In genomic region chr1:186987065-186987464, GRCh38 we compare ENCODE assay signal across 33 cellular contexts.
"Had no signal": no experiment of that assay in that cellular context is flagged by ENCODE, and none has a peak within 500 bp of the region (broad histone marks: within the 10 kb centered on the region; RNA-seq: fewer than 3 reads in every experiment).

No MANE protein-coding gene starts in this region.

- H3K4me3 ChIP-seq: adrenal gland, body of pancreas, esophagus muscularis mucosa, gastrocnemius medialis, heart left ventricle had no signal

- H3K27ac Mint-ChIP-seq: activated CD4-positive, alpha-beta memory T cell treated with anti-CD3 and anti-CD28 coated beads for 36 hours; activated CD4-positive, alpha-beta T cell treated with anti-CD3 and anti-CD28 coated beads for 36 hours; activated CD4-positive, alpha-beta T cell treated with anti-CD3 and anti-CD28 coated beads, Interleukin-2, amount 10 ng/mL, durations not matched to agents 24 days and 14 days; activated CD8-positive, alpha-beta memory T cell treated with anti-CD3 and anti-CD28 coated beads, Interleukin-2, amount 10 ng/mL, durations not matched to agents 7 days and 5 days; activated CD8-positive, alpha-beta T cell treated with anti-CD3 and anti-CD28 coated beads, Interleukin-2, amount 10 ng/mL, durations not matched to agents 7 days and 5 days; activated naive CD4-positive, alpha-beta T cell treated with anti-CD3 and anti-CD28 coated beads, Interleukin-2, amount 50 U/mL, for 24 hours; activated naive CD8-positive, alpha-beta T cell treated with anti-CD3 and anti-CD28 coated beads for 36 hours; activated naive CD8-positive, alpha-beta T cell treated with anti-CD3 and anti-CD28 coated beads, Interleukin-2, amount 50 U/mL, for 24 hours; activated T-helper 1 cell treated with anti-CD3 and anti-CD28 coated beads, Interleukin-12 subunit alpha, Interleukin-12 subunit beta, Interleukin-2, Interleukin-4 antibody, amounts not matched to agents 30 ng/mL and 10 ng/mL and 1 ng/mL, durations not matched to agents 14 hours and 24 hours and 36 hours; activated T-helper 2 cell treated with anti-CD3 and anti-CD28 coated beads, Interferon-gamma antibody, Interleukin-2, Interleukin-4, amounts not matched to agents 10 μg/mL and 5 μg/mL and 100 μg/mL, durations not matched to agents 14 hours and 24 hours and 36 hours; effector memory CD8-positive, alpha-beta T cell had no signal

- H3K4me3 Mint-ChIP-seq: activated CD4-positive, alpha-beta memory T cell treated with anti-CD3 and anti-CD28 coated beads for 36 hours; activated CD4-positive, alpha-beta T cell treated with anti-CD3 and anti-CD28 coated beads for 36 hours; activated CD4-positive, alpha-beta T cell treated with anti-CD3 and anti-CD28 coated beads, Interleukin-2, amount 10 ng/mL, durations not matched to agents 24 days and 14 days; activated CD8-positive, alpha-beta memory T cell treated with anti-CD3 and anti-CD28 coated beads, Interleukin-2, amount 10 ng/mL, durations not matched to agents 7 days and 5 days; activated CD8-positive, alpha-beta T cell treated with anti-CD3 and anti-CD28 coated beads, Interleukin-2, amount 10 ng/mL, durations not matched to agents 7 days and 5 days; activated naive CD4-positive, alpha-beta T cell treated with anti-CD3 and anti-CD28 coated beads, Interleukin-2, amount 50 U/mL, for 24 hours; activated naive CD8-positive, alpha-beta T cell treated with anti-CD3 and anti-CD28 coated beads for 36 hours; activated naive CD8-positive, alpha-beta T cell treated with anti-CD3 and anti-CD28 coated beads, Interleukin-2, amount 50 U/mL, for 24 hours; activated T-helper 1 cell treated with anti-CD3 and anti-CD28 coated beads, Interleukin-12 subunit alpha, Interleukin-12 subunit beta, Interleukin-2, Interleukin-4 antibody, amounts not matched to agents 30 ng/mL and 10 ng/mL and 1 ng/mL, durations not matched to agents 14 hours and 24 hours and 36 hours; effector memory CD8-positive, alpha-beta T cell had no signal

- ATAC-seq: activated CD4-positive, alpha-beta T cell treated with anti-CD3 and anti-CD28 coated beads for 36 hours; activated CD8-positive, alpha-beta memory T cell treated with anti-CD3 and anti-CD28 coated beads, Interleukin-2, amount 10 ng/mL, durations not matched to agents 7 days and 5 days; activated CD8-positive, alpha-beta T cell treated with anti-CD3 and anti-CD28 coated beads, Interleukin-2, amount 10 ng/mL, durations not matched to agents 7 days and 5 days; activated naive CD8-positive, alpha-beta T cell treated with anti-CD3 and anti-CD28 coated beads, Interleukin-2, amount 50 U/mL, for 24 hours; body of pancreas; effector memory CD8-positive, alpha-beta T cell; foreskin keratinocyte; gastrocnemius medialis; heart left ventricle had no signal

- H3K36me3 Mint-ChIP-seq: activated CD4-positive, alpha-beta memory T cell treated with anti-CD3 and anti-CD28 coated beads for 36 hours; activated CD8-positive, alpha-beta memory T cell treated with anti-CD3 and anti-CD28 coated beads, Interleukin-2, amount 10 ng/mL, durations not matched to agents 7 days and 5 days; activated naive CD4-positive, alpha-beta T cell treated with anti-CD3 and anti-CD28 coated beads, Interleukin-2, amount 50 U/mL, for 24 hours; activated naive CD8-positive, alpha-beta T cell treated with anti-CD3 and anti-CD28 coated beads for 36 hours had no signal

- H3K27ac ChIP-seq: adrenal gland, body of pancreas, esophagus muscularis mucosa, foreskin keratinocyte, gastrocnemius medialis, heart left ventricle had no signal

- H3K36me3 ChIP-seq: adrenal gland, esophagus muscularis mucosa, gastrocnemius medialis, heart left ventricle had no signal

- H3K9me3 ChIP-seq: adrenal gland, body of pancreas, esophagus muscularis mucosa, gastrocnemius medialis, heart left ventricle had no signal

- H3K4me1 ChIP-seq: adrenal gland, body of pancreas, esophagus muscularis mucosa, foreskin keratinocyte, gastrocnemius medialis had no signal

- H3K27me3 ChIP-seq: adrenal gland, body of pancreas, esophagus muscularis mucosa, foreskin keratinocyte, gastrocnemius medialis, heart left ventricle had no signal

- H3K9me3 Mint-ChIP-seq: activated CD4-positive, alpha-beta memory T cell treated with anti-CD3 and anti-CD28 coated beads for 36 hours; activated CD4-positive, alpha-beta T cell treated with anti-CD3 and anti-CD28 coated beads, Interleukin-2, amount 10 ng/mL, durations not matched to agents 24 days and 14 days; activated naive CD4-positive, alpha-beta T cell treated with anti-CD3 and anti-CD28 coated beads, Interleukin-2, amount 50 U/mL, for 24 hours; activated naive CD8-positive, alpha-beta T cell treated with anti-CD3 and anti-CD28 coated beads for 36 hours; activated naive CD8-positive, alpha-beta T cell treated with anti-CD3 and anti-CD28 coated beads, Interleukin-2, amount 50 U/mL, for 24 hours; activated T-helper 1 cell treated with anti-CD3 and anti-CD28 coated beads, Interleukin-12 subunit alpha, Interleukin-12 subunit beta, Interleukin-2, Interleukin-4 antibody, amounts not matched to agents 30 ng/mL and 10 ng/mL and 1 ng/mL, durations not matched to agents 14 hours and 24 hours and 36 hours; activated T-helper 2 cell treated with anti-CD3 and anti-CD28 coated beads, Interferon-gamma antibody, Interleukin-2, Interleukin-4, amounts not matched to agents 10 μg/mL and 5 μg/mL and 100 μg/mL, durations not matched to agents 14 hours and 24 hours and 36 hours; effector memory CD8-positive, alpha-beta T cell had no signal

- DNase-seq: activated CD4-positive, alpha-beta memory T cell treated with anti-CD3 and anti-CD28 coated beads for 36 hours; activated CD4-positive, alpha-beta T cell treated with anti-CD3 and anti-CD28 coated beads for 36 hours; activated CD4-positive, alpha-beta T cell treated with anti-CD3 and anti-CD28 coated beads, Interleukin-2, amount 10 ng/mL, durations not matched to agents 24 days and 14 days; activated CD4-positive, CD25-positive, alpha-beta regulatory T cell; activated CD4-positive, CD25-positive, alpha-beta regulatory T cell treated with anti-CD3 and anti-CD28 coated beads, Interleukin-2, amount 50 U/mL, for 72 hours; activated CD8-positive, alpha-beta memory T cell treated with anti-CD3 and anti-CD28 coated beads, Interleukin-2, amount 10 ng/mL, durations not matched to agents 7 days and 5 days; activated CD8-positive, alpha-beta memory T cell treated with anti-CD3 and anti-CD28 coated beads, Interleukin-2, amount 50 U/mL, for 4 hours; activated CD8-positive, alpha-beta T cell treated with anti-CD3 and anti-CD28 coated beads, Interleukin-2, amount 10 ng/mL, durations not matched to agents 7 days and 5 days; activated gamma-delta T cell; activated naive CD4-positive, alpha-beta T cell; activated naive CD8-positive, alpha-beta T cell treated with anti-CD3 and anti-CD28 coated beads for 36 hours; activated naive CD8-positive, alpha-beta T cell treated with anti-CD3 and anti-CD28 coated beads, Interleukin-2, amount 50 U/mL, for 24 hours; activated T-cell treated with anti-CD3 and anti-CD28 coated beads, Interleukin-2, amount 50 U/mL, for 1 hour; activated T-cell treated with anti-CD3 and anti-CD28 coated beads, Interleukin-2, amount 50 U/mL, for 48 hours; adrenal gland; amygdala; aorta; body of pancreas; caudate nucleus; cortex of kidney; dermis blood vessel endothelial cell; effector CD4-positive, alpha-beta T cell; effector memory CD8-positive, alpha-beta T cell; erythroblast; foreskin keratinocyte; gastrocnemius medialis; glutamatergic neuron; heart left ventricle; T-helper 2 cell had no signal

- H3K4me1 Mint-ChIP-seq: activated CD4-positive, alpha-beta T cell treated with anti-CD3 and anti-CD28 coated beads for 36 hours; activated CD4-positive, alpha-beta T cell treated with anti-CD3 and anti-CD28 coated beads, Interleukin-2, amount 10 ng/mL, durations not matched to agents 24 days and 14 days; activated CD8-positive, alpha-beta memory T cell treated with anti-CD3 and anti-CD28 coated beads, Interleukin-2, amount 10 ng/mL, durations not matched to agents 7 days and 5 days; activated naive CD4-positive, alpha-beta T cell treated with anti-CD3 and anti-CD28 coated beads, Interleukin-2, amount 50 U/mL, for 24 hours; activated naive CD8-positive, alpha-beta T cell treated with anti-CD3 and anti-CD28 coated beads for 36 hours; activated naive CD8-positive, alpha-beta T cell treated with anti-CD3 and anti-CD28 coated beads, Interleukin-2, amount 50 U/mL, for 24 hours had no signal

- H3K27me3 Mint-ChIP-seq: activated naive CD8-positive, alpha-beta T cell treated with anti-CD3 and anti-CD28 coated beads for 36 hours; activated naive CD8-positive, alpha-beta T cell treated with anti-CD3 and anti-CD28 coated beads, Interleukin-2, amount 50 U/mL, for 24 hours; effector memory CD8-positive, alpha-beta T cell had no signal
